In genomic region chr2:124079045-124079444, GRCh38 we compare ENCODE assay signal across 31 cellular contexts. TPM values are rescaled to one million over a fixed set of nuclear protein-coding genes. Genes with fewer than 3 reads are reported as not detected.
"Had no signal": no experiment of that assay in that cellular context is flagged by ENCODE, and none has a peak within 500 bp of the region (broad histone marks: within the 10 kb centered on the region; RNA-seq: fewer than 3 reads in every experiment).

No MANE protein-coding gene starts in this region.

- H3K36me3 Mint-ChIP-seq: naive thymus-derived CD4-positive, alpha-beta T cell; neural progenitor cell; stimulated activated memory B cell treated with anti-CD40 and anti-IgM and Interleukin-4, amounts not matched to agents 10 μg/mL and 1 μg/mL and 100 μg/mL, for 72 hours; type B pancreatic cell had no signal

- H3K4me3 Mint-ChIP-seq: effector memory CD8-positive, alpha-beta T cell; naive thymus-derived CD4-positive, alpha-beta T cell; nephron; neural progenitor cell; stimulated activated memory B cell treated with anti-CD40 and anti-IgM and Interleukin-4, amounts not matched to agents 10 μg/mL and 1 μg/mL and 100 μg/mL, for 72 hours; type B pancreatic cell had no signal

- H3K4me1 Mint-ChIP-seq: naive thymus-derived CD4-positive, alpha-beta T cell; nephron; neural progenitor cell; stimulated activated memory B cell treated with anti-CD40 and anti-IgM and Interleukin-4, amounts not matched to agents 10 μg/mL and 1 μg/mL and 100 μg/mL, for 72 hours had no signal

- H3K27ac Mint-ChIP-seq: effector memory CD8-positive, alpha-beta T cell; naive thymus-derived CD4-positive, alpha-beta T cell; nephron; neural progenitor cell; stimulated activated memory B cell treated with anti-CD40 and anti-IgM and Interleukin-4, amounts not matched to agents 10 μg/mL and 1 μg/mL and 100 μg/mL, for 72 hours; type B pancreatic cell had no signal

- DNase-seq: cortex of kidney; effector memory CD8-positive, alpha-beta T cell; erythroblast; esophagus squamous epithelium; foreskin melanocyte; glutamatergic neuron; heart right ventricle; hippocampal formation; left cardiac atrium; left lung; mesenchymal stem cell; midbrain; naive thymus-derived CD4-positive, alpha-beta T cell; right cardiac atrium; sigmoid colon; stimulated activated CD4-positive, alpha-beta T cell treated with anti-CD3 and anti-CD28 coated beads, Interleukin-4, amount 100 ng/mL, for 4 hours; stimulated activated naive CD8-positive, alpha-beta T cell treated with anti-CD3 and anti-CD28 coated beads, Interleukin-15, Interleukin-2, amounts not matched to agents 100 U/mL and 50 U/mL, for 24 hours; substantia nigra; testis; tibial artery had no signal

- H3K4me3 ChIP-seq: esophagus squamous epithelium, heart right ventricle, left lung, neural progenitor cell, prostate gland, sigmoid colon, testis, tibial artery had no signal

- H3K27ac ChIP-seq: esophagus squamous epithelium, heart right ventricle, left lung, neural progenitor cell, prostate gland, sigmoid colon, testis, tibial artery had no signal

- H3K27me3 Mint-ChIP-seq: effector memory CD8-positive, alpha-beta T cell; naive thymus-derived CD4-positive, alpha-beta T cell; stimulated activated memory B cell treated with anti-CD40 and anti-IgM and Interleukin-4, amounts not matched to agents 10 μg/mL and 1 μg/mL and 100 μg/mL, for 72 hours had no signal

- H3K4me1 ChIP-seq: esophagus squamous epithelium, heart right ventricle, left lung, neural progenitor cell, prostate gland, sigmoid colon, testis, tibial artery had no signal

- H3K36me3 ChIP-seq: esophagus squamous epithelium, heart right ventricle, left lung, neural progenitor cell, prostate gland, sigmoid colon, tibial artery had no signal

- H3K27me3 ChIP-seq: esophagus squamous epithelium, heart right ventricle, left lung, neural progenitor cell, sigmoid colon, testis, tibial artery had no signal

- H3K9me3 ChIP-seq: esophagus squamous epithelium, left lung, prostate gland, sigmoid colon, testis, tibial artery had no signal

- H3K9me3 Mint-ChIP-seq: nephron had no signal

RNA-seq across cellular contexts. Expression of gene CNTNAP5, which starts 54.0 kb away (rescaled TPM):
- total RNA-seq: dermis microvascular lymphatic vessel endothelial cell; esophagus squamous epithelium; kidney epithelial cell; left cardiac atrium; left lung; lower leg skin; lung microvascular endothelial cell; naive thymus-derived CD4-positive, alpha-beta T cell; osteocyte; right cardiac atrium; skeletal muscle tissue had no signal
- polyA plus RNA-seq: heart right ventricle; naive thymus-derived CD4-positive, alpha-beta T cell; right cardiac atrium had no signal
